ENCODE assay signal across 11 cellular contexts in the genomic region with DNA sequence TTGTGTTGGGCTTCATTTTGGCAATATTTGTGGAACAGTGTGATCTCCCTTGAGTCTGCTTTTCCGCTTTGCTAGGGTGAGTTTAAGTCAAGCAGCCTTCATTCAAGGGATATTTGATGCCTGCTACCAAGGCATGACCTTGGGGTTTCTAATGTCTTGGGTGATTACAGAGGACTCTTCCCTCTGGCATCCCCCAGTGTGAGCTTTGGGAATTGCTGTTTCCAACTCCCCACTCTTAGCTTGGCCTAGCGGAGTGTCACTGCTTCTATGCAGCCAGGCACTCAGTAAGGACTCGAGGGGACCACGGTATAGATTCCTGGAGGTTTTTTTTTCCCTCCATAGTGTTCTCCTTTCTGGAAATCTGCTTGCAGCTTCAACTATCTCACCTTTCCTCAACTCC. TPM values are rescaled to one million over a fixed set of nuclear protein-coding genes. Genes with fewer than 3 reads are reported as not detected.
A peak's percentile ranks its signal among the peaks of the same experiment; 100 is the strongest.
DNase-seq lines count a peak whose midpoint lies in the region; ATAC-seq and TF ChIP-seq lines count a peak whose summit lies in the region.
"Had no signal": no experiment of that assay in that cellular context is flagged by ENCODE, and none has a peak within 500 bp of the region (broad histone marks: within the 10 kb centered on the region; RNA-seq: fewer than 3 reads in every experiment).

No MANE protein-coding gene starts in this region.

- peak; percentile 58 for TF ChIP-seq CTCF in BE2C (IDR thresholded peaks at IDR 0.05; ENCODE audit: low read depth, low read length)
- peak; percentile 19; the same call in 1 of the 2 replicates for TF ChIP-seq CTCF in VCaP (conservative IDR thresholded peaks at IDR 0.05)

- no peaks in the 10 kb centered on the region for H3K4me1 ChIP-seq in BE2C
- H3K4me1 ChIP-seq: transverse colon had no signal

- H3K36me3 ChIP-seq in BE2C: peaks cover 16% of the 10 kb centered on the region
- H3K36me3 ChIP-seq: transverse colon had no signal

- H3K27ac ChIP-seq in VCaP: no peak overlapping the region
- H3K27ac ChIP-seq: transverse colon had no signal

- no peak overlapping the region for H3K4me3 ChIP-seq in BE2C (ENCODE audit: low read depth, low read length)
- H3K4me3 ChIP-seq: transverse colon had no signal

- ATAC-seq in GM18519 (IDR thresholded peaks at IDR 0.05; ENCODE audit: low FRiP score, unreplicated experiment): no peak
- ATAC-seq: activated T-helper 17 cell treated with anti-CD3 and anti-CD28 coated beads, Interleukin-2, amount 50 U/mL, for 72 hours had no signal

- peak; percentile 25 for DNase-seq in BE2C
- DNase-seq in HPDE6-E6E7 (ENCODE audit: extremely low spot score): peak; percentile 22
- DNase-seq in islet precursor cell: peak; percentile 68
- DNase-seq in middle frontal gyrus (ENCODE audit: extremely low spot score, low spot score): no peak
- DNase-seq in NCI-H146 treated with DMSO at 0.1 percent for 48 hours (lab: John Stamatoyannopoulos, UW; ENCODE audit: unreplicated experiment): no peak
- no peak for DNase-seq in activated CD4-positive, alpha-beta T cell treated with anti-CD3 and anti-CD28 coated beads for 4 hours
- DNase-seq: stimulated activated CD4-positive, alpha-beta T cell treated with anti-CD3 and anti-CD28 coated beads, Interleukin-2, amount 100 ng/mL, for 48 hours; transverse colon had no signal

- 0 out of 2 replicates have a peak, but pooled peaks cover 3% of the 10 kb centered on the region for H3K27me3 ChIP-seq in BE2C
- H3K27me3 ChIP-seq: transverse colon had no signal

- no peaks in the 10 kb centered on the region for H3K9me3 ChIP-seq in BE2C
- H3K9me3 ChIP-seq: transverse colon had no signal

RNA-seq across cellular contexts. Expression of gene GCNT3, which starts 21.1 kb away (rescaled TPM):
- polyA plus RNA-seq in BE2C (2012; ENCODE audit: insufficient read depth, insufficient read length, low read depth): 1.2 TPM

RNA-seq across cellular contexts. Expression of gene GTF2A2, which starts 24.6 kb away (rescaled TPM):
- 92.7 TPM for polyA plus RNA-seq in BE2C (2012; ENCODE audit: insufficient read depth, insufficient read length, low read depth)

RNA-seq across cellular contexts. Expression of gene BNIP2, which starts 56.4 kb away (rescaled TPM):
- 36.8 TPM for polyA plus RNA-seq in BE2C (2012; ENCODE audit: insufficient read depth, insufficient read length, low read depth)

Comparison
In these comparisons a context has a peak if more than half of its experiments do, and no peak if none do; other contexts are left out.
1. DNase-seq: peak in BE2C (single experiment), HPDE6-E6E7 (single experiment) and islet precursor cell (single experiment); none in middle frontal gyrus (single experiment), NCI-H146 treated with DMSO at 0.1 percent for 48 hours (single experiment) and activated CD4-positive, alpha-beta T cell treated with anti-CD3 and anti-CD28 coated beads for 4 hours (0 of 2).